ENCODE assay signal across 2 cellular contexts in the genomic region with DNA sequence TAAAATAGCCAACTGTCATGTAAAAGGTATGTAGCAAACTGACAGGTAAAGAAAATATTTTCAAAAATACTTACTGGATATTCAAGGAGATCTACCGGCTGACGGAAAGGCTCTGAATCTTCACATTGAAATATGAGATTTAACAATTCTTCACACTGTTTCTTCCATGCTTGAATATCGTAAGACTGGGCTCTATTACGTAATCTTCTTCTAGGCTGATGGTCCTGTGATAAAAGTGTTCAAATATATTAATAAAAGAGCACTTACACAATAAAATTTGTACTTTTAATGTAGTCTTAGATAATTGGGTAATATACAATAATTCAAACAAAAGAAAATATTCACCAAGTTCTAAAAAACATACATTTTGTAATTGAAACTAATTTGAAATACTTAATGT.
A peak's percentile ranks its signal among the peaks of the same experiment; 100 is the strongest.
TF ChIP-seq lines count a peak whose summit lies in the region.

No MANE protein-coding gene starts in this region.

TF ChIP-seq in HepG2, 621 proteins besides CTCF, POLR2A, EP300 and RAD21:
- TF ChIP-seq, protein P1, sequence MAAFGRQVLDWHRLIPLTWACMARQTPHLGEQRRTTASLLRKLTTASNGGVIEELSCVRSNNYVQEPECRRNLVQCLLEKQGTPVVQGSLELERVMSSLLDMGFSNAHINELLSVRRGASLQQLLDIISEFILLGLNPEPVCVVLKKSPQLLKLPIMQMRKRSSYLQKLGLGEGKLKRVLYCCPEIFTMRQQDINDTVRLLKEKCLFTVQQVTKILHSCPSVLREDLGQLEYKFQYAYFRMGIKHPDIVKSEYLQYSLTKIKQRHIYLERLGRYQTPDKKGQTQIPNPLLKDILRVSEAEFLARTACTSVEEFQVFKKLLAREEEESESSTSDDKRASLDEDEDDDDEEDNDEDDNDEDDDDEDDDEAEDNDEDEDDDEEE (CRISPR knock-in tag; IDR thresholded peaks at IDR 0.05), result no peak
- peak; percentile 80 for TF ChIP-seq CEBPB (IDR thresholded peaks at IDR 0.05; ENCODE audit: borderline replicate concordance, low read depth, low read length)
TF ChIP-seq in HepG2: peak in this region for 1.

TF ChIP-seq in K562, 482 proteins besides CTCF, POLR2A, EP300 and RAD21 (continued from another document):
- TF ChIP-seq, protein P2, sequence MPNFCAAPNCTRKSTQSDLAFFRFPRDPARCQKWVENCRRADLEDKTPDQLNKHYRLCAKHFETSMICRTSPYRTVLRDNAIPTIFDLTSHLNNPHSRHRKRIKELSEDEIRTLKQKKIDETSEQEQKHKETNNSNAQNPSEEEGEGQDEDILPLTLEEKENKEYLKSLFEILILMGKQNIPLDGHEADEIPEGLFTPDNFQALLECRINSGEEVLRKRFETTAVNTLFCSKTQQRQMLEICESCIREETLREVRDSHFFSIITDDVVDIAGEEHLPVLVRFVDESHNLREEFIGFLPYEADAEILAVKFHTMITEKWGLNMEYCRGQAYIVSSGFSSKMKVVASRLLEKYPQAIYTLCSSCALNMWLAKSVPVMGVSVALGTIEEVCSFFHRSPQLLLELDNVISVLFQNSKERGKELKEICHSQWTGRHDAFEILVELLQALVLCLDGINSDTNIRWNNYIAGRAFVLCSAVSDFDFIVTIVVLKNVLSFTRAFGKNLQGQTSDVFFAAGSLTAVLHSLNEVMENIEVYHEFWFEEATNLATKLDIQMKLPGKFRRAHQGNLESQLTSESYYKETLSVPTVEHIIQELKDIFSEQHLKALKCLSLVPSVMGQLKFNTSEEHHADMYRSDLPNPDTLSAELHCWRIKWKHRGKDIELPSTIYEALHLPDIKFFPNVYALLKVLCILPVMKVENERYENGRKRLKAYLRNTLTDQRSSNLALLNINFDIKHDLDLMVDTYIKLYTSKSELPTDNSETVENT (CRISPR knock-in tag; IDR thresholded peaks at IDR 0.05), result no peak
- no peak for TF ChIP-seq FOXA3 (CRISPR knock-in tag; conservative IDR thresholded peaks at IDR 0.05 in 1 of 2, IDR thresholded peaks at IDR 0.05 in 1 of 2)
- TF ChIP-seq TRIM24 (IDR thresholded peaks at IDR 0.05), result no peak
- no peak for TF ChIP-seq CEBPG (CRISPR knock-in tag; IDR thresholded peaks at IDR 0.05)
- peak; percentile 35 to 91; a peak in 3 of 4 replicates for TF ChIP-seq CEBPG (tag; conservative IDR thresholded peaks at IDR 0.05 in 1 of 2, IDR thresholded peaks at IDR 0.05 in 1 of 2)
- peak; percentile 79 for TF ChIP-seq CEBPB (tag; IDR thresholded peaks at IDR 0.05)
TF ChIP-seq in K562: peak in this region for 2.
